In the genomic region with DNA sequence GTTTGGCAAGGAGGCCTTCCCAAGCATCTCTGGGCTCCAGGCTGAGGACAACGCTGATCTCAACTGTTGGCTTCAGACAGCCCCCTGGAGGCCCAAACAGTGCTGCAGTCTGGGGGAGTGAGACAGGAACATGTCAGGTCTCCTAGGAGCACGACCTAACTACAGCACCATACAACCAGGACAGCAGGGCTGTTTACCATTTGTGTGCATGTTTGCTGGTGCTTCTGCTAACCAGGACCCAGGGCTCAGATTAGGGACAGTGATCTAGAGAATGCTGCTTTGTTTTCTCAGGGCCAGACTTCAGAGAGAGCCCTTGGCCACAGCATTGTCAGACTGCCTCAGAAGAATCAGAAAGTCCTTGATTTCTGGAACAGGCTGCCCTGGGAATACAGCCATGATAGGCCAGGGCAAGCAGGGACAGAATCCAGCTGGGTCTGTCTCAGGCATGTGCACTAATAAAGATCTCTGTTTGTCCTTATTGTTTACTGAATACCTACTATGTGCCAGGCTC, we compare ENCODE assay signal across 13 cellular contexts.
DNase-seq lines count a peak whose midpoint lies in the region; ATAC-seq, FAIRE-seq and TF ChIP-seq lines count a peak whose summit lies in the region.
"Had no signal": no experiment of that assay in that cellular context is flagged by ENCODE, and none has a peak within 500 bp of the region (broad histone marks: within the 10 kb centered on the region; RNA-seq: fewer than 3 reads in every experiment).

No MANE protein-coding gene starts in this region.

- H3K4me3 ChIP-seq in RWPE2 (ENCODE audit: severe bottlenecking) (no peak overlapping the region), right cardiac atrium (ENCODE audit: low read length) (no peak overlapping the region)

- DNase-seq in Right ventricle myocardium superior (peak; percentile 70), cardiac septum (ENCODE audit: low spot score) (no peak), RWPE2 (ENCODE audit: low spot score) (no peak), right cardiac atrium (peak in 2 of 3 donors; percentile 45 to 75), urothelium cell line (ENCODE audit: low spot score) (no peak), SIG-M5 (lab: John Stamatoyannopoulos, UW) (no peak), foreskin melanocyte (no peak)
- DNase-seq: activated CD4-positive, alpha-beta T cell treated with anti-CD3 and anti-CD28 coated beads for 36 hours; activated T-cell treated with anti-CD3 and anti-CD28 coated beads, Interleukin-2, amount 50 U/mL, for 72 hours; naive thymus-derived CD8-positive, alpha-beta T cell had no signal

- H3K36me3 ChIP-seq in RWPE2 (ENCODE audit: low read depth), result no peaks in the 10 kb centered on the region

- FAIRE-seq in urothelium cell line (lab: Jason Lieb, UNC), result peak; percentile 87
- FAIRE-seq: keratinocyte had no signal

- intact Hi-C loops in Right ventricle myocardium superior (cut with DNase I) (no loop called here), cardiac septum (cut with DNase I) (no loop called here), right cardiac atrium (cut with DNase I) (no loop called here)

- TF ChIP-seq CTCF in RWPE2 (IDR thresholded peaks at IDR 0.05; ENCODE audit: poor library complexity, severe bottlenecking), result no peak

- 20% methylated on average over 2 of the region's 2 CpGs for WGBS in right cardiac atrium

- H3K27me3 ChIP-seq in RWPE2 (ENCODE audit: insufficient read depth, poor library complexity, severe bottlenecking) (peaks cover 9% of the 10 kb centered on the region), right cardiac atrium (ENCODE audit: control insufficient read depth, insufficient read depth) (no peaks in the 10 kb centered on the region)

- no peak overlapping the region for H3K27ac ChIP-seq in RWPE2 (ENCODE audit: poor library complexity, severe bottlenecking)
- no peak overlapping the region for H3K27ac ChIP-seq in right cardiac atrium (ENCODE audit: low read length)
- H3K27ac ChIP-seq: HL-60 had no signal

- H3K9me3 ChIP-seq in RWPE2 (ENCODE audit: severe bottlenecking) (peaks cover 4% of the 10 kb centered on the region), right cardiac atrium (ENCODE audit: control insufficient read depth, low read length) (no peaks in the 10 kb centered on the region)

- H3K4me1 ChIP-seq in RWPE2 (ENCODE audit: insufficient read depth, poor library complexity, severe bottlenecking), result no peaks in the 10 kb centered on the region
- peaks cover 3% of the 10 kb centered on the region for H3K4me1 ChIP-seq in right cardiac atrium (ENCODE audit: control insufficient read depth, insufficient read depth, low read length)

- ATAC-seq in Right ventricle myocardium superior (ENCODE audit: poor library complexity), result peak; percentile 87
- ATAC-seq in RWPE2 (ENCODE audit: low read depth), result peak; percentile 46; the same call in 2 of the 3 replicates
- ATAC-seq in right cardiac atrium, result peak; percentile 83 to 90
- no peak for ATAC-seq in GM19324 (IDR thresholded peaks at IDR 0.05; ENCODE audit: low FRiP score, unreplicated experiment)
- ATAC-seq: activated CD4-positive, alpha-beta T cell treated with anti-CD3 and anti-CD28 coated beads for 36 hours; activated T-cell treated with anti-CD3 and anti-CD28 coated beads, Interleukin-2, amount 50 U/mL, for 72 hours; naive thymus-derived CD8-positive, alpha-beta T cell had no signal

Comparison
In these comparisons a context has a peak if more than half of its experiments do, and no peak if none do; other contexts are left out.
1. DNase-seq: peak in Right ventricle myocardium superior (single experiment) and right cardiac atrium (2 of 3); none in cardiac septum (single experiment), RWPE2 (single experiment), urothelium cell line (single experiment), SIG-M5 (single experiment) and foreskin melanocyte (single experiment).